9 cellular contexts compared by ENCODE assay signal in genomic region chr1:7046314-7046713, GRCh38.
A peak's percentile ranks its signal among the peaks of the same experiment; 100 is the strongest.
DNase-seq lines count a peak whose midpoint lies in the region; ATAC-seq and TF ChIP-seq lines count a peak whose summit lies in the region.
"Had no signal": no experiment of that assay in that cellular context is flagged by ENCODE, and none has a peak within 500 bp of the region (broad histone marks: within the 10 kb centered on the region; RNA-seq: fewer than 3 reads in every experiment).

No MANE protein-coding gene starts in this region.

- H3K4me1 ChIP-seq in uterus, result no peaks in the 10 kb centered on the region

- H3K36me3 ChIP-seq in kidney epithelial cell (ENCODE audit: control insufficient read depth, insufficient read depth, low read length) (no peaks in the 10 kb centered on the region), uterus (no peaks in the 10 kb centered on the region)

- no peaks in the 10 kb centered on the region; the same call in 1 of the 2 replicates for H3K9me3 ChIP-seq in AG04450 (ENCODE audit: control insufficient read depth, insufficient read depth, low read length)
- H3K9me3 ChIP-seq in uterus, result no peaks in the 10 kb centered on the region

- TF ChIP-seq CTCF in AG04450 (IDR thresholded peaks at IDR 0.05; ENCODE audit: low read depth, low read length), result no peak
- no peak for TF ChIP-seq CTCF in HFF-Myc (IDR thresholded peaks at IDR 0.05; ENCODE audit: low read depth, low read length, missing control alignments)
- no peak for TF ChIP-seq CTCF in kidney epithelial cell (IDR thresholded peaks at IDR 0.05; ENCODE audit: insufficient read depth, low read length, poor library complexity, severe bottlenecking)
- TF ChIP-seq CTCF in uterus (IDR thresholded peaks at IDR 0.05), result no peak
- no peak for TF ChIP-seq CTCF in GM13977 (IDR thresholded peaks at IDR 0.05; ENCODE audit: extremely low read depth, insufficient read depth, missing control alignments)

- H3K27me3 ChIP-seq in AG04450 (ENCODE audit: control insufficient read depth, insufficient read depth, low read length), result peaks cover 6% of the 10 kb centered on the region
- peaks cover 11% of the 10 kb centered on the region for H3K27me3 ChIP-seq in kidney epithelial cell (ENCODE audit: control insufficient read depth, insufficient read depth, low read length)
- no peaks in the 10 kb centered on the region for H3K27me3 ChIP-seq in uterus

- H3K4me3 ChIP-seq in AG04450 (ENCODE audit: low read depth, low read length), result no peak overlapping the region
- H3K4me3 ChIP-seq in HFF-Myc (replicated peaks; ENCODE audit: low read depth, low read length), result no peak overlapping the region
- H3K4me3 ChIP-seq in kidney epithelial cell (ENCODE audit: low read depth, low read length), result no peak overlapping the region
- H3K4me3 ChIP-seq in uterus, result no peak overlapping the region

- intact Hi-C loops in uterus (cut with DNase I; ENCODE audit: low total_unique reads), result no loop called here

- POLR2A ChIA-PET in AG04450 (lab: Yijun Ruan, JAX), result interaction anchor here (0.7 kb wide), 1 partner anchor 142 kb away, joined by 5 read pairs; no protein-coding TSS in a partner anchor

- in situ Hi-C loops in GM13977 (cut with MboI; ENCODE audit: low pct_unique_long_range_greater_than_20kb, low sequenced_read_pairs, unreplicated experiment), result no loop called here

- peak; percentile 30 for DNase-seq in AG04450 (ENCODE audit: low read depth, low spot score)
- DNase-seq in HFF-Myc (ENCODE audit: extremely low read depth, low read depth), result peak; percentile 51
- peak; percentile 71 for DNase-seq in amniotic epithelial cell (ENCODE audit: low read depth)
- peak; percentile 45 for DNase-seq in kidney epithelial cell (ENCODE audit: low read depth)
- no peak for DNase-seq in uterus
- DNase-seq in germinal center (ENCODE audit: low spot score), result no peak
- DNase-seq in GM13977 (ENCODE audit: low spot score), result no peak
- DNase-seq: NCI-H748 treated with DMSO at 0.1 percent for 48 hours had no signal

- TF ChIP-seq POLR2A in uterus (IDR thresholded peaks at IDR 0.05), result no peak

- CTCF ChIA-PET in AG04450 (lab: Charles Lee), result interaction anchor here (0.6 to 2.2 kb wide), 4 partner anchors 24 to 601 kb away, joined by 3 to 6 read pairs (median 5); no protein-coding TSS in a partner anchor

- no peak overlapping the region for H3K27ac ChIP-seq in AG04450 (ENCODE audit: low read depth, low read length)
- no peak overlapping the region for H3K27ac ChIP-seq in uterus

- ATAC-seq in HG02798 (IDR thresholded peaks at IDR 0.05; ENCODE audit: poor library complexity, unreplicated experiment), result no peak

Comparison
In these comparisons a context has a peak if more than half of its experiments do, and no peak if none do; other contexts are left out.
1. DNase-seq: peak in AG04450 (single experiment), HFF-Myc (single experiment), amniotic epithelial cell (single experiment) and kidney epithelial cell (single experiment); none in uterus (0 of 2), germinal center (single experiment) and GM13977 (single experiment).